27 cellular contexts compared by ENCODE assay signal in genomic region chr11:9473408-9473807, GRCh38.
DNase-seq lines count a peak whose midpoint lies in the region; ATAC-seq, FAIRE-seq and TF ChIP-seq lines count a peak whose summit lies in the region.
"Had no signal": no experiment of that assay in that cellular context is flagged by ENCODE, and none has a peak within 500 bp of the region (broad histone marks: within the 10 kb centered on the region; RNA-seq: fewer than 3 reads in every experiment).

No MANE protein-coding gene starts in this region.

- no peak overlapping the region for H3K4me3 Mint-ChIP-seq in nephron progenitor cell
- H3K4me3 Mint-ChIP-seq in stimulated activated effector memory CD8-positive, alpha-beta T cell treated with anti-CD3 and anti-CD28 coated beads, Interleukin-12 subunit alpha, Interleukin-12 subunit beta, amount 100 ng/mL, for 72 hours = no peak overlapping the region
- H3K4me3 Mint-ChIP-seq: activated CD4-positive, alpha-beta T cell treated with anti-CD3 and anti-CD28 coated beads, Interleukin-2, amount 10 ng/mL, durations not matched to agents 7 days and 5 days; activated T-cell treated with anti-CD3 and anti-CD28 coated beads, Interleukin-2, amount 50 U/mL, for 72 hours; CD14-positive monocyte had no signal

- no peaks in the 10 kb centered on the region for H3K9me3 Mint-ChIP-seq in nephron progenitor cell
- no peaks in the 10 kb centered on the region for H3K9me3 Mint-ChIP-seq in stimulated activated effector memory CD8-positive, alpha-beta T cell treated with anti-CD3 and anti-CD28 coated beads, Interleukin-12 subunit alpha, Interleukin-12 subunit beta, amount 100 ng/mL, for 72 hours
- H3K9me3 Mint-ChIP-seq: activated CD4-positive, alpha-beta T cell treated with anti-CD3 and anti-CD28 coated beads, Interleukin-2, amount 10 ng/mL, durations not matched to agents 7 days and 5 days; activated T-cell treated with anti-CD3 and anti-CD28 coated beads, Interleukin-2, amount 50 U/mL, for 72 hours; CD14-positive monocyte had no signal

- no peak for ATAC-seq in stimulated activated effector memory CD8-positive, alpha-beta T cell treated with anti-CD3 and anti-CD28 coated beads, Interleukin-12 subunit alpha, Interleukin-12 subunit beta, amount 100 ng/mL, for 72 hours
- ATAC-seq: activated T-cell treated with anti-CD3 and anti-CD28 coated beads, Interleukin-2, amount 50 U/mL, for 72 hours; gastroesophageal sphincter; HepG2; lower lobe of right lung had no signal

- H3K27ac ChIP-seq in brain microvascular endothelial cell = no peak overlapping the region
- H3K27ac ChIP-seq: colonic mucosa, gastroesophageal sphincter, lower lobe of right lung, right atrium auricular region, testis, uterus had no signal

- H3K4me1 Mint-ChIP-seq in nephron progenitor cell = no peaks in the 10 kb centered on the region
- peaks cover 8% of the 10 kb centered on the region for H3K4me1 Mint-ChIP-seq in stimulated activated effector memory CD8-positive, alpha-beta T cell treated with anti-CD3 and anti-CD28 coated beads, Interleukin-12 subunit alpha, Interleukin-12 subunit beta, amount 100 ng/mL, for 72 hours
- H3K4me1 Mint-ChIP-seq: CD14-positive monocyte had no signal

- DNase-seq in GM19239 (ENCODE audit: insufficient read length, low spot score) (no peak), NCI-H146 treated with DMSO at 0.1 percent for 48 hours (lab: John Stamatoyannopoulos, UW; ENCODE audit: unreplicated experiment) (peak; percentile 17), brain microvascular endothelial cell (peak; percentile 2), nephron progenitor cell (no peak), amygdala (lab: John Stamatoyannopoulos, UW) (no peak)
- DNase-seq in stimulated activated effector memory CD8-positive, alpha-beta T cell treated with anti-CD3 and anti-CD28 coated beads, Interleukin-12 subunit alpha, Interleukin-12 subunit beta, amount 100 ng/mL, for 72 hours (ENCODE audit: low spot score in 2 of 2) = no peak
- no peak for DNase-seq in activated T-cell treated with anti-CD3 and anti-CD28 coated beads, Interleukin-2, amount 50 U/mL, for 1 hour
- DNase-seq: activated CD4-positive, alpha-beta T cell treated with anti-CD3 and anti-CD28 coated beads, Interleukin-2, amount 10 ng/mL, durations not matched to agents 7 days and 5 days; activated naive CD4-positive, alpha-beta T cell treated with Interleukin-2 at 50 U/mL for 16 hours; activated T-cell treated with anti-CD3 and anti-CD28 coated beads, Interleukin-2, amount 50 U/mL, for 72 hours; amniotic stem cell; Calu3; colonic mucosa; islet precursor cell; lower lobe of right lung; NCI-H2029 treated with DMSO at 0.1 percent for 48 hours; nucleus accumbens; stimulated activated CD4-positive, alpha-beta T cell treated with anti-CD3 and anti-CD28 coated beads, Interleukin-4, amount 100 ng/mL, for 1 hour; stimulated activated naive CD4-positive, alpha-beta T cell; T-helper 2 cell; testis; uterus had no signal

- H3K27me3 ChIP-seq in brain microvascular endothelial cell (replicated peaks) = no peaks in the 10 kb centered on the region
- H3K27me3 ChIP-seq: colonic mucosa, gastroesophageal sphincter, right atrium auricular region, testis, uterus had no signal

- H3K36me3 ChIP-seq in brain microvascular endothelial cell (replicated peaks) = peaks cover 21% of the 10 kb centered on the region
- H3K36me3 ChIP-seq: uterus had no signal

- H3K4me3 ChIP-seq in brain microvascular endothelial cell (ENCODE audit: low read depth, low read length) = no peak overlapping the region
- H3K4me3 ChIP-seq: colonic mucosa, gastroesophageal sphincter, HAP-1, lower lobe of right lung, right atrium auricular region, testis, uterus had no signal

- H3K27me3 Mint-ChIP-seq in nephron progenitor cell (ENCODE audit: low read depth, poor library complexity) = peaks cover 4% of the 10 kb centered on the region
- H3K27me3 Mint-ChIP-seq: activated CD4-positive, alpha-beta T cell treated with anti-CD3 and anti-CD28 coated beads, Interleukin-2, amount 10 ng/mL, durations not matched to agents 7 days and 5 days had no signal

- peak; percentile 14 for FAIRE-seq in GM19239 (lab: Jason Lieb, UNC)
- FAIRE-seq: HepG2 had no signal

- in situ Hi-C loops in brain microvascular endothelial cell (cut with HindIII; ENCODE audit: low pct_ligation_motif_present, low sequenced_read_pairs) = no loop called here

- peak overlapping the region; percentile 85 for H3K27ac Mint-ChIP-seq in nephron progenitor cell
- H3K27ac Mint-ChIP-seq in stimulated activated effector memory CD8-positive, alpha-beta T cell treated with anti-CD3 and anti-CD28 coated beads, Interleukin-12 subunit alpha, Interleukin-12 subunit beta, amount 100 ng/mL, for 72 hours = no peak overlapping the region
- H3K27ac Mint-ChIP-seq: activated CD4-positive, alpha-beta T cell treated with anti-CD3 and anti-CD28 coated beads, Interleukin-2, amount 10 ng/mL, durations not matched to agents 7 days and 5 days; activated T-cell treated with anti-CD3 and anti-CD28 coated beads, Interleukin-2, amount 50 U/mL, for 72 hours; CD14-positive monocyte had no signal

- peaks cover 56% of the 10 kb centered on the region for H3K36me3 Mint-ChIP-seq in nephron progenitor cell (ENCODE audit: low read depth)
- H3K36me3 Mint-ChIP-seq in stimulated activated effector memory CD8-positive, alpha-beta T cell treated with anti-CD3 and anti-CD28 coated beads, Interleukin-12 subunit alpha, Interleukin-12 subunit beta, amount 100 ng/mL, for 72 hours = peaks cover 86% of the 10 kb centered on the region

- no peak for TF ChIP-seq CTCF in brain microvascular endothelial cell (IDR thresholded peaks at IDR 0.05; ENCODE audit: low read depth, low read length, missing control alignments)
- TF ChIP-seq CTCF in nephron progenitor cell (IDR thresholded peaks at IDR 0.05) = no peak

Comparison
In these comparisons a context has a peak if more than half of its experiments do, and no peak if none do; other contexts are left out.
1. DNase-seq: peak in NCI-H146 treated with DMSO at 0.1 percent for 48 hours (single experiment) and brain microvascular endothelial cell (single experiment); none in GM19239 (single experiment), nephron progenitor cell (single experiment), stimulated activated effector memory CD8-positive, alpha-beta T cell treated with anti-CD3 and anti-CD28 coated beads, Interleukin-12 subunit alpha, Interleukin-12 subunit beta, amount 100 ng/mL, for 72 hours (0 of 2), amygdala (0 of 56) and activated T-cell treated with anti-CD3 and anti-CD28 coated beads, Interleukin-2, amount 50 U/mL, for 1 hour (single experiment).